ENCODE assay signal across 8 cellular contexts in the genomic region with DNA sequence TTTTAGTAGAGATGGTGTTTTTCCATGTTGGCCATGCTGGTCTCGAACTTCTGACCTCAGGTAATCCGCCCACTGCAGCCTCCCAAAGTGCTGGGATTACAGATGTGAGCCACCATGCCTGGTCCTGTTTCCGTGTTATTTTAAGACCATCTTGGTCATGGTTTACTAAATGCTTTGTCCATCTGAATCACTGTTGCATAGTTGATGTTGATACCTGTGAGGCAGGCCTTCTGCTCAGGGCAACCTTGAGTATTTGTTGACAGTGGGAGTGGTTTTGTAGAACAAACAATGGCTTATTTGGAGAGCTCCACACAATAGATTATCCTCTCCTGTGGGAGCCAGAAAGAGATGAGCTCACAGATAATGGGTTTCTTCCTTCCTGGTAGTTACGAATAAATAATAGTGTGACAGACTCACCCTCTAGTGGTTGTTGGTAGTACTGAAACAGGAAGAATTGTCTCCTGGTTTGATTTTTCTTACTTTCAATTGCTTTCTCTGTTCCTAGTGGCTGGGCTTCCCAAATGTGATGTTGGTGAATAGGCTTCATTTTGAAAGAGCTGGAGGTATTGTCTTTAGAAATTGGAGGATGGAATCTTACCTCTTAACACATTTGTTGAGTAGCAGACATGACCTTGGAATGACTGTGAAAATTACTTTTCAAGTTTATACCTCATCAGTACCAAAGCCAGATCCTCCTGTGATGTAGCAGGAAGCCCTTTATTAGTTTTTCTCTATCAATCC. TPM values are rescaled to one million over a fixed set of nuclear protein-coding genes. Genes with fewer than 3 reads are reported as not detected.
DNase-seq lines count a peak whose midpoint lies in the region; ATAC-seq and TF ChIP-seq lines count a peak whose summit lies in the region.

No MANE protein-coding gene starts in this region.

- H3K36me3 ChIP-seq in DOHH2 (ENCODE audit: control insufficient read depth, low read length) = peaks cover 39% of the 10 kb centered on the region

- peaks cover 28% of the 10 kb centered on the region for H3K36me3 Mint-ChIP-seq in activated naive CD8-positive, alpha-beta T cell treated with anti-CD3 and anti-CD28 coated beads, Interleukin-2, amount 10 ng/mL, durations not matched to agents 7 days and 5 days
- H3K36me3 Mint-ChIP-seq in progenitor cell of endocrine pancreas (ENCODE audit: insufficient read depth) = peaks cover 45% of the 10 kb centered on the region

- peak; percentile 80 for TF ChIP-seq CTCF in DOHH2 (IDR thresholded peaks at IDR 0.05; ENCODE audit: low read depth, low read length, poor library complexity, severe bottlenecking)
- TF ChIP-seq CTCF in progenitor cell of endocrine pancreas (IDR thresholded peaks at IDR 0.05; ENCODE audit: unreplicated experiment) = peak; percentile 89

- H3K4me1 ChIP-seq in DOHH2 (ENCODE audit: control insufficient read depth, low read length) = peaks cover 10% of the 10 kb centered on the region

- no peaks in the 10 kb centered on the region for H3K9me3 ChIP-seq in DOHH2 (ENCODE audit: control insufficient read depth, insufficient read depth, low read length)

- no peaks in the 10 kb centered on the region for H3K27me3 Mint-ChIP-seq in activated naive CD8-positive, alpha-beta T cell treated with anti-CD3 and anti-CD28 coated beads, Interleukin-2, amount 10 ng/mL, durations not matched to agents 7 days and 5 days
- H3K27me3 Mint-ChIP-seq in progenitor cell of endocrine pancreas = no peaks in the 10 kb centered on the region

- DNase-seq in NCI-H524 (lab: John Stamatoyannopoulos, UW) = peak; percentile 6 to 62
- DNase-seq in activated naive CD8-positive, alpha-beta T cell treated with anti-CD3 and anti-CD28 coated beads, Interleukin-2, amount 10 ng/mL, durations not matched to agents 7 days and 5 days = no peak
- DNase-seq in glomerular visceral epithelial cell (ENCODE audit: extremely low spot score) = peak; percentile 67
- DNase-seq in progenitor cell of endocrine pancreas (ENCODE audit: low spot score, unreplicated experiment) = no peak
- no peak for DNase-seq in cortex of kidney (lab: John Stamatoyannopoulos, UW)

- H3K4me3 Mint-ChIP-seq in activated naive CD8-positive, alpha-beta T cell treated with anti-CD3 and anti-CD28 coated beads, Interleukin-2, amount 10 ng/mL, durations not matched to agents 7 days and 5 days = peak overlapping the region; percentile 55
- peak overlapping the region; percentile 23 for H3K4me3 Mint-ChIP-seq in progenitor cell of endocrine pancreas (ENCODE audit: low read depth)

- H3K9me3 Mint-ChIP-seq in activated naive CD8-positive, alpha-beta T cell treated with anti-CD3 and anti-CD28 coated beads, Interleukin-2, amount 10 ng/mL, durations not matched to agents 7 days and 5 days = no peaks in the 10 kb centered on the region
- H3K9me3 Mint-ChIP-seq in progenitor cell of endocrine pancreas (ENCODE audit: low read depth) = no peaks in the 10 kb centered on the region

- H3K27me3 ChIP-seq in DOHH2 (ENCODE audit: control insufficient read depth, low read length) = no peaks in the 10 kb centered on the region

- H3K4me2 ChIP-seq in DOHH2 (ENCODE audit: low read length) = peak overlapping the region; percentile 19; the same call in 1 of the 2 replicates

- H4K20me1 ChIP-seq in DOHH2 (ENCODE audit: control insufficient read depth, insufficient read depth, low read depth, low read length) = no peaks in the 10 kb centered on the region

- no peaks in the 10 kb centered on the region for H3K9me2 ChIP-seq in DOHH2 (replicated peaks; ENCODE audit: control insufficient read depth, low read length)

- peak; percentile 71 for ATAC-seq in GM19463 (IDR thresholded peaks at IDR 0.05; ENCODE audit: unreplicated experiment)
- peak; percentile 77 for ATAC-seq in HG03469 (IDR thresholded peaks at IDR 0.05; ENCODE audit: unreplicated experiment)
- ATAC-seq in activated naive CD8-positive, alpha-beta T cell treated with anti-CD3 and anti-CD28 coated beads, Interleukin-2, amount 10 ng/mL, durations not matched to agents 7 days and 5 days (ENCODE audit: low read depth) = peak; percentile 81

- POLR2A ChIA-PET in activated naive CD8-positive, alpha-beta T cell treated with anti-CD3 and anti-CD28 coated beads, Interleukin-2, amount 10 ng/mL, durations not matched to agents 7 days and 5 days (lab: Charles Lee) = interaction anchor here (0.6 to 4.1 kb wide), 7 partner anchors 20 to 832 kb away, joined by 3 to 36 read pairs (median 4); partner anchors contain the start of genes BTBD18 and SELENOH

- no peak overlapping the region for H3K27ac ChIP-seq in DOHH2 (ENCODE audit: low read depth, low read length)

- peaks cover 2% of the 10 kb centered on the region; the same call in 1 of the 2 replicates for H3K79me2 ChIP-seq in DOHH2 (ENCODE audit: control insufficient read depth, low read length)

- H3K4me1 Mint-ChIP-seq in activated naive CD8-positive, alpha-beta T cell treated with anti-CD3 and anti-CD28 coated beads, Interleukin-2, amount 10 ng/mL, durations not matched to agents 7 days and 5 days = peaks cover 25% of the 10 kb centered on the region
- peaks cover 26% of the 10 kb centered on the region for H3K4me1 Mint-ChIP-seq in progenitor cell of endocrine pancreas (ENCODE audit: low read depth)

- H3F3A ChIP-seq in DOHH2 (ENCODE audit: control insufficient read depth, insufficient read depth) = 0 out of 2 replicates have a peak, but pooled peaks cover 5% of the 10 kb centered on the region

- no peak overlapping the region for H3K4me3 ChIP-seq in DOHH2 (ENCODE audit: low read length)

- H3K27ac Mint-ChIP-seq in activated naive CD8-positive, alpha-beta T cell treated with anti-CD3 and anti-CD28 coated beads, Interleukin-2, amount 10 ng/mL, durations not matched to agents 7 days and 5 days = peak overlapping the region; percentile 79
- peak overlapping the region; percentile 95 for H3K27ac Mint-ChIP-seq in progenitor cell of endocrine pancreas

RNA-seq across cellular contexts. Expression of gene CTNND1, which starts 39.0 kb away (rescaled TPM):
- 10 to 100 TPM in 1 of 2 experiments, 1 to 10 TPM in 1; 9.3 to 11.2 TPM for total RNA-seq in activated naive CD8-positive, alpha-beta T cell treated with anti-CD3 and anti-CD28 coated beads, Interleukin-2, amount 10 ng/mL, durations not matched to agents 7 days and 5 days
- 346 and 367 TPM in 2 replicates for total RNA-seq in progenitor cell of endocrine pancreas

RNA-seq across cellular contexts. Expression of gene BTBD18, which starts 49.0 kb away (rescaled TPM):
- total RNA-seq in activated naive CD8-positive, alpha-beta T cell treated with anti-CD3 and anti-CD28 coated beads, Interleukin-2, amount 10 ng/mL, durations not matched to agents 7 days and 5 days = not detected
- total RNA-seq in progenitor cell of endocrine pancreas = not detected in 2 replicates

RNA-seq across cellular contexts. Expression of gene SELENOH, which starts 59.3 kb away (rescaled TPM):
- 100 to 1,000 TPM; 176 to 178 TPM for total RNA-seq in activated naive CD8-positive, alpha-beta T cell treated with anti-CD3 and anti-CD28 coated beads, Interleukin-2, amount 10 ng/mL, durations not matched to agents 7 days and 5 days
- 206 and 223 TPM in 2 replicates for total RNA-seq in progenitor cell of endocrine pancreas

Comparison
In these comparisons a context has a peak if more than half of its experiments do, and no peak if none do; other contexts are left out.
1. DNase-seq: peak in NCI-H524 (2 of 2) and glomerular visceral epithelial cell (single experiment); none in activated naive CD8-positive, alpha-beta T cell treated with anti-CD3 and anti-CD28 coated beads, Interleukin-2, amount 10 ng/mL, durations not matched to agents 7 days and 5 days (single experiment), progenitor cell of endocrine pancreas (single experiment) and cortex of kidney (single experiment).
2. RNA of gene CTNND1, which starts 39.0 kb away (total RNA-seq): 346 to 367 TPM in progenitor cell of endocrine pancreas; 9.3 to 11.2 TPM in activated naive CD8-positive, alpha-beta T cell treated with anti-CD3 and anti-CD28 coated beads, Interleukin-2, amount 10 ng/mL, durations not matched to agents 7 days and 5 days; every median in the first group is over 10 times any median in the second.
3. Peak in every context shown above with its lines, with median percentiles within 50 percentile points of each other: ATAC-seq.